In the genomic region with DNA sequence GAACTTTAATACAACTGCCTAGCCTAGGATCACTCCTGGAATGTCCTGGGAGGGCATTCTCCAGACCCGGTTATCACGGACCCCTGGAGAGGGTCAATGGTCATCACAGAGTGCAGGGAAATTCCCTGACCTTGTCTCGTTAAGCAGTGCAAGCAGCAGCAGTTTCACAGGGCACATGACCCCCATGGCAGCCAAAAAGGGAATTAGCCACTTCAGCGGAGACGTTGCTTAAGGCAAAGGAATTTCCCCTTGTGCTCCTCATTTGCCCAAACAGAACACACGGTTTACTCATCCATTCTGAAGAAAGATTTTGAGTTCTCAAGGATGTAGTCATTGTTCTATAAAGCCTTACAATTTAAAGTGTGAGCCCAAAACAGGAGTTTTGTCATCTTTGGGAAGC, we compare ENCODE assay signal across 11 cellular contexts.
A peak's percentile ranks its signal among the peaks of the same experiment; 100 is the strongest.
DNase-seq lines count a peak whose midpoint lies in the region; ATAC-seq and TF ChIP-seq lines count a peak whose summit lies in the region.
"Had no signal": no experiment of that assay in that cellular context is flagged by ENCODE, and none has a peak within 500 bp of the region (broad histone marks: within the 10 kb centered on the region; RNA-seq: fewer than 3 reads in every experiment).

No MANE protein-coding gene starts in this region.

- H3K4me3 ChIP-seq in breast epithelium (no peak overlapping the region), epithelial cell of esophagus (ENCODE audit: low read length) (no peak overlapping the region), mesodermal cell (ENCODE audit: extremely low read depth, insufficient read depth, low read length, poor library complexity, severe bottlenecking) (no peak overlapping the region)

- H3K9me3 Mint-ChIP-seq in MCF 10A (ENCODE audit: unreplicated experiment) = no peaks in the 10 kb centered on the region
- H3K9me3 Mint-ChIP-seq in mesothelial cell of epicardium = peaks cover under 1% of the 10 kb centered on the region
- H3K9me3 Mint-ChIP-seq: activated B cell treated with CpG ODN at 0.5 μM for 24 hours had no signal

- H3K4me3 Mint-ChIP-seq in MCF 10A (ENCODE audit: unreplicated experiment) = peak overlapping the region; percentile 37
- H3K4me3 Mint-ChIP-seq in mesothelial cell of epicardium = no peak overlapping the region
- H3K4me3 Mint-ChIP-seq: activated B cell treated with CpG ODN at 0.5 μM for 24 hours had no signal

- no peaks in the 10 kb centered on the region for H3K27me3 Mint-ChIP-seq in MCF 10A (ENCODE audit: insufficient read depth, unreplicated experiment)
- no peaks in the 10 kb centered on the region for H3K27me3 Mint-ChIP-seq in mesothelial cell of epicardium (ENCODE audit: low read depth)
- H3K27me3 Mint-ChIP-seq: activated B cell treated with CpG ODN at 0.5 μM for 24 hours had no signal

- H3K4me1 ChIP-seq in breast epithelium = no peaks in the 10 kb centered on the region
- H3K4me1 ChIP-seq in mesodermal cell (ENCODE audit: control insufficient read depth, insufficient read depth, low read length, poor library complexity, severe bottlenecking) = peaks cover 49% of the 10 kb centered on the region

- POLR2A ChIA-PET in MCF 10A (lab: Yijun Ruan, JAX) = interaction anchor here (0.6 to 5.9 kb wide), 26 partner anchors 9 to 638 kb away, joined by 3 to 70 read pairs (median 4); no protein-coding TSS in a partner anchor

- TF ChIP-seq POLR2A in breast epithelium (IDR thresholded peaks at IDR 0.05) = no peak

- H3K9me3 ChIP-seq in breast epithelium (no peaks in the 10 kb centered on the region), mesodermal cell (ENCODE audit: control insufficient read depth, low read length) (no peaks in the 10 kb centered on the region)

- peaks cover 73% of the 10 kb centered on the region for H3K4me1 Mint-ChIP-seq in MCF 10A (ENCODE audit: insufficient read depth, unreplicated experiment)
- H3K4me1 Mint-ChIP-seq in mesothelial cell of epicardium = peaks cover 24% of the 10 kb centered on the region
- H3K4me1 Mint-ChIP-seq: activated B cell treated with CpG ODN at 0.5 μM for 24 hours had no signal

- BruUV-seq in MCF 10A (replicated peaks; lab: Mats Ljungman, UMichigan) = no TSS peak

- 23% methylated on average over 3 to 5 of the region's 6 CpGs for WGBS in mesodermal cell (ENCODE audit: insufficient coverage in 2 of 2), 2 experiments

- peak overlapping the region in 1 of 2 donors; percentile 26 for H3K27ac ChIP-seq in breast epithelium
- peak overlapping the region; percentile 86 for H3K27ac ChIP-seq in mesodermal cell (ENCODE audit: low read depth, low read length, severe bottlenecking)

- TF ChIP-seq CTCF in MCF 10A (IDR thresholded peaks at IDR 0.05; ENCODE audit: unreplicated experiment) (no peak), breast epithelium (IDR thresholded peaks at IDR 0.05) (no peak), epithelial cell of esophagus (IDR thresholded peaks at IDR 0.05; ENCODE audit: insufficient read depth, low read depth, low read length, missing control alignments) (no peak), mesothelial cell of epicardium (IDR thresholded peaks at IDR 0.05; ENCODE audit: unreplicated experiment) (no peak)

- intact Hi-C loops in MCF 10A (cut with micrococcal nuclease) = loop anchor here (1.0 kb wide), 1 partner anchor 26 kb away; no protein-coding TSS in a partner anchor
- intact Hi-C loops in breast epithelium (cut with DNase I; ENCODE audit: low total_unique reads) = loop anchor here (5.0 kb wide), 1 partner anchor 953 kb away; no protein-coding TSS in a partner anchor

- peak; percentile 94 for DNase-seq in MCF 10A (ENCODE audit: unreplicated experiment)
- DNase-seq in breast epithelium (ENCODE audit: low spot score in 2 of 2) = no peak
- peak; percentile 93 for DNase-seq in epithelial cell of esophagus (ENCODE audit: low read depth)
- no peak for DNase-seq in NCI-H2171 treated with DMSO at 0.1 percent for 48 hours (lab: John Stamatoyannopoulos, UW)
- DNase-seq in stimulated activated naive CD8-positive, alpha-beta T cell treated with anti-CD3 and anti-CD28 coated beads, Interleukin-15, Interleukin-2, amounts not matched to agents 100 U/mL and 50 U/mL, for 24 hours = no peak
- no peak for DNase-seq in SKM-1 (lab: John Stamatoyannopoulos, UW; ENCODE audit: unreplicated experiment)
- DNase-seq in mesothelial cell of epicardium (ENCODE audit: low spot score in 2 of 2, unreplicated experiment in 2 of 2) = no peak
- DNase-seq: 8988T, activated B cell treated with CpG ODN at 0.5 μM for 24 hours, Karpas-422 had no signal

- ATAC-seq in stimulated activated naive CD8-positive, alpha-beta T cell treated with anti-CD3 and anti-CD28 coated beads, Interleukin-15, Interleukin-2, amounts not matched to agents 100 U/mL and 50 U/mL, for 24 hours = no peak

- H3K27ac Mint-ChIP-seq in MCF 10A (ENCODE audit: low read depth, unreplicated experiment) = peak overlapping the region; percentile 95
- no peak overlapping the region for H3K27ac Mint-ChIP-seq in mesothelial cell of epicardium
- H3K27ac Mint-ChIP-seq: activated B cell treated with CpG ODN at 0.5 μM for 24 hours had no signal

- H3K36me3 ChIP-seq in breast epithelium (no peaks in the 10 kb centered on the region), mesodermal cell (ENCODE audit: control insufficient read depth, insufficient read depth, low read length) (no peaks in the 10 kb centered on the region)

- CTCF ChIA-PET in MCF 10A (lab: Yijun Ruan, JAX) = interaction anchor here (0.6 to 2.5 kb wide), 12 partner anchors 7 to 959 kb away, joined by 3 to 16 read pairs (median 4); no protein-coding TSS in a partner anchor

- H3K27me3 ChIP-seq in breast epithelium = no peaks in the 10 kb centered on the region

- H3K36me3 Mint-ChIP-seq in MCF 10A (ENCODE audit: insufficient read depth, unreplicated experiment) (peaks cover 9% of the 10 kb centered on the region), mesothelial cell of epicardium (no peaks in the 10 kb centered on the region)

Comparison
In these comparisons a context has a peak if more than half of its experiments do, and no peak if none do; other contexts are left out.
1. DNase-seq: peak in MCF 10A (single experiment) and epithelial cell of esophagus (single experiment); none in breast epithelium (0 of 2), NCI-H2171 treated with DMSO at 0.1 percent for 48 hours (single experiment), stimulated activated naive CD8-positive, alpha-beta T cell treated with anti-CD3 and anti-CD28 coated beads, Interleukin-15, Interleukin-2, amounts not matched to agents 100 U/mL and 50 U/mL, for 24 hours (single experiment), SKM-1 (single experiment) and mesothelial cell of epicardium (0 of 2).